In genomic region chr19:58395979-58396627, GRCh38 we compare ENCODE assay signal across 14 cellular contexts. TPM values are rescaled to one million over a fixed set of nuclear protein-coding genes. Genes with fewer than 3 reads are reported as not detected.
DNase-seq lines count a peak whose midpoint lies in the region; ATAC-seq and TF ChIP-seq lines count a peak whose summit lies in the region.
"Had no signal": no experiment of that assay in that cellular context is flagged by ENCODE, and none has a peak within 500 bp of the region (broad histone marks: within the 10 kb centered on the region; RNA-seq: fewer than 3 reads in every experiment).

No MANE protein-coding gene starts in this region.

- 0 to 6% methylated on average over 1 to 13 of the region's 75 CpGs for WGBS in esophagus squamous epithelium, 2 donors
- WGBS in psoas muscle, 3 donors: 3 to 5% (median 4%) methylated on average over 44 to 75 of the region's 75 CpGs

- peak; percentile 12 for DNase-seq in GM20000 (ENCODE audit: low spot score)
- no peak for DNase-seq in LNCaP clone FGC (ENCODE audit: low read depth)
- no peak for DNase-seq in esophagus squamous epithelium (lab: John Stamatoyannopoulos, UW)
- no peak for DNase-seq in psoas muscle
- no peak for DNase-seq in caudate nucleus (lab: John Stamatoyannopoulos, UW)
- DNase-seq: activated CD4-positive, alpha-beta T cell treated with anti-CD3 and anti-CD28 coated beads, Interleukin-2, amount 10 ng/mL, durations not matched to agents 24 days and 14 days; activated naive CD4-positive, alpha-beta T cell treated with anti-CD3 and anti-CD28 coated beads, Interleukin-2, amount 50 U/mL, for 16 hours; DMS79; effector CD4-positive, alpha-beta T cell; immature natural killer cell had no signal

- no peaks in the 10 kb centered on the region for H3K9me3 ChIP-seq in esophagus squamous epithelium
- no peaks in the 10 kb centered on the region for H3K9me3 ChIP-seq in psoas muscle

- H3K4me3 ChIP-seq in LNCaP clone FGC (ENCODE audit: low read depth, low read length) (peak overlapping the region; percentile 56), esophagus squamous epithelium (peak overlapping the region; percentile 46 to 61 (median 54)), psoas muscle (peak overlapping the region; percentile 34)

- TF ChIP-seq POLR2A in esophagus squamous epithelium (IDR thresholded peaks at IDR 0.05): no peak

- H3K27ac ChIP-seq in esophagus squamous epithelium: peak overlapping the region; percentile 50 to 90 (median 82)
- H3K27ac ChIP-seq in psoas muscle: no peak overlapping the region
- H3K27ac ChIP-seq in caudate nucleus (ENCODE audit: low read depth, low read length): no peak overlapping the region

- H3K27me3 ChIP-seq in esophagus squamous epithelium (peaks cover 0 to 28% (median 0%) of the 10 kb centered on the region in 4 donors), psoas muscle (ENCODE audit: insufficient read depth in 3 of 3, low read length in 2 of 3) (peaks cover 0 to 13% (median 8%) of the 10 kb centered on the region in 3 donors)

- ATAC-seq in psoas muscle (peak in 3 of 4 donors; percentile 3 to 16 (median 7)), GM21576 (IDR thresholded peaks at IDR 0.05; ENCODE audit: unreplicated experiment) (no peak), HG03439 (IDR thresholded peaks at IDR 0.05; ENCODE audit: unreplicated experiment) (no peak)

- H3K36me3 ChIP-seq in esophagus squamous epithelium (peaks cover 13 to 42% (median 25%) of the 10 kb centered on the region in 3 donors), psoas muscle (ENCODE audit: insufficient read depth in 1 of 2, low read depth in 1 of 2) (peaks cover 7 to 38% of the 10 kb centered on the region in 2 donors)

- intact Hi-C loops in esophagus squamous epithelium (cut with DNase I): no loop called here
- intact Hi-C loops in psoas muscle (cut with DNase I): no loop called here

- H3K4me1 ChIP-seq in esophagus squamous epithelium: peaks cover 28 to 76% (median 33%) of the 10 kb centered on the region in 3 donors
- peaks cover 8% of the 10 kb centered on the region for H3K4me1 ChIP-seq in psoas muscle

- TF ChIP-seq CTCF in GM20000 (IDR thresholded peaks at IDR 0.05; ENCODE audit: extremely low read depth, missing control alignments) (no peak), LNCaP clone FGC (IDR thresholded peaks at IDR 0.05; ENCODE audit: control insufficient read depth, extremely low read depth, insufficient read depth) (no peak), esophagus squamous epithelium (IDR thresholded peaks at IDR 0.05) (no peak), psoas muscle (IDR thresholded peaks at IDR 0.05) (no peak)

RNA-seq across cellular contexts. Expression of gene RNF225, which starts 0.6 kb away (rescaled TPM):
- total RNA-seq in esophagus squamous epithelium: 10 to 100 TPM in 2 of 4 donors, 1 to 10 TPM in 2; 5.0 to 30.5 (median 15.7) TPM
- not detected for total RNA-seq in psoas muscle
- polyA plus RNA-seq in psoas muscle: not detected
- total RNA-seq: SK-MEL-5, temporal lobe had no signal
- polyA plus RNA-seq: immature natural killer cell had no signal

RNA-seq across cellular contexts. Expression of gene RPS5, which starts 9.0 kb away (rescaled TPM):
- total RNA-seq in esophagus squamous epithelium (1,000 to 10,000 TPM; 1,292 to 2,917 (median 1,952) TPM), psoas muscle (100 to 1,000 TPM; 513 to 839 (median 740) TPM)
- polyA plus RNA-seq in psoas muscle: 1,000 to 10,000 TPM; 1,118 to 2,384 (median 1,312) TPM

RNA-seq across cellular contexts. Expression of gene ZNF584, which starts 12.3 kb away (rescaled TPM):
- total RNA-seq in esophagus squamous epithelium: 10 to 100 TPM in 2 of 4 donors, 1 to 10 TPM in 2; 8.5 to 13.4 (median 9.4) TPM
- 10 to 100 TPM in 3 of 4 donors, 1 to 10 TPM in 1; 9.5 to 16.2 (median 13.3) TPM for total RNA-seq in psoas muscle
- 10 to 100 TPM in 2 of 3 donors, 1 to 10 TPM in 1; 8.7 to 23.8 (median 11.6) TPM for polyA plus RNA-seq in psoas muscle

RNA-seq across cellular contexts. Expression of gene ZNF837, which starts 15.3 kb away (rescaled TPM):
- total RNA-seq in esophagus squamous epithelium (1 to 10 TPM; 2.4 to 6.7 (median 3.3) TPM), psoas muscle (under 1 TPM; 0.10 to 0.34 (median 0.20) TPM)
- polyA plus RNA-seq in psoas muscle: under 1 TPM; 0.08 to 0.33 (median 0.24) TPM

RNA-seq across cellular contexts. Expression of gene ZNF497, which starts 33.6 kb away (rescaled TPM):
- total RNA-seq in esophagus squamous epithelium: 1 to 10 TPM in 3 of 4 donors, under 1 TPM in 1; 0.87 to 1.9 (median 1.4) TPM
- total RNA-seq in psoas muscle: under 1 TPM; 0.08 to 0.30 (median 0.18) TPM
- under 1 TPM; 0.13 to 0.43 (median 0.30) TPM for polyA plus RNA-seq in psoas muscle

Comparison
In these comparisons a context has a peak if more than half of its experiments do, and no peak if none do; other contexts are left out.
1. H3K27ac ChIP-seq: peak in esophagus squamous epithelium (4 of 4); none in psoas muscle (single experiment) and caudate nucleus (single experiment).
2. ATAC-seq: peak in psoas muscle (3 of 4); none in GM21576 (single experiment) and HG03439 (single experiment).
3. RNA of gene RNF225, which starts 0.6 kb away (total RNA-seq): 5.0 to 30.5 TPM in esophagus squamous epithelium; not detected in psoas muscle; every median in the first group is over 4 times any median in the second.
4. Peak in every context shown above with its lines, with median percentiles within 50 percentile points of each other: H3K4me3 ChIP-seq.